In the genomic region with DNA sequence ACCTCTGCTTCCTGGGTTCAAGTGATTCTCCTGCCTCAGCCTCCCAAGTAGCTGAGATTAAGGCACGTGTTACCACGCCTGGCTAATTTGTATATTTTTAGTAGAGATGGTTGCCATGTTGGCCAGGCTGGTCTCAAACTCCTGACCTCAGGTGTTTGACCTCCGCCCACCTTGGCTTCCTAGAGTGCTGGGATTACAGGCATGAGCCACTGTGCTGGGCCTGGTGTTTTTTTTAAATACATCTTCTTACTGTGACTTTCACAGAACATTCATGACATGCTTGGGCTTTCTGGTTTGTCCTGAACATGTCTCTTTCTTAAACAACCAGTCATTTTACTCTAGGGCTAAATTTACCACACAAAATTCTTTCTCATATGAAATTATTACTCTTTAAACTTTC, we compare ENCODE assay signal across 1 cellular context.
TF ChIP-seq lines count a peak whose summit lies in the region.

No MANE protein-coding gene starts in this region.

TF ChIP-seq in HEK293, 187 proteins besides CTCF, POLR2A, EP300 and RAD21 (continued from another document and continues in another):
- TF ChIP-seq, protein P1, sequence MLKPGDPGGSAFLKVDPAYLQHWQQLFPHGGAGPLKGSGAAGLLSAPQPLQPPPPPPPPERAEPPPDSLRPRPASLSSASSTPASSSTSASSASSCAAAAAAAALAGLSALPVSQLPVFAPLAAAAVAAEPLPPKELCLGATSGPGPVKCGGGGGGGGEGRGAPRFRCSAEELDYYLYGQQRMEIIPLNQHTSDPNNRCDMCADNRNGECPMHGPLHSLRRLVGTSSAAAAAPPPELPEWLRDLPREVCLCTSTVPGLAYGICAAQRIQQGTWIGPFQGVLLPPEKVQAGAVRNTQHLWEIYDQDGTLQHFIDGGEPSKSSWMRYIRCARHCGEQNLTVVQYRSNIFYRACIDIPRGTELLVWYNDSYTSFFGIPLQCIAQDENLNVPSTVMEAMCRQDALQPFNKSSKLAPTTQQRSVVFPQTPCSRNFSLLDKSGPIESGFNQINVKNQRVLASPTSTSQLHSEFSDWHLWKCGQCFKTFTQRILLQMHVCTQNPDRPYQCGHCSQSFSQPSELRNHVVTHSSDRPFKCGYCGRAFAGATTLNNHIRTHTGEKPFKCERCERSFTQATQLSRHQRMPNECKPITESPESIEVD (tag by site-specific recombination; IDR thresholded peaks at IDR 0.05), result no peak
- TF ChIP-seq ZNF266 (tag by site-specific recombination; IDR thresholded peaks at IDR 0.05; ENCODE audit: low read depth) (no peak), ZNF175 (tag by site-specific recombination; IDR thresholded peaks at IDR 0.05) (no peak), ZNF184 (tag by site-specific recombination; IDR thresholded peaks at IDR 0.05) (peak; percentile 46; the same call in 1 of the 2 replicates), ZEB2 (tag by site-specific recombination; IDR thresholded peaks at IDR 0.05) (no peak), SETDB1 (IDR thresholded peaks at IDR 0.05; ENCODE audit: insufficient read length, low read length) (peak; percentile 97), ZXDB (tag by site-specific recombination; IDR thresholded peaks at IDR 0.05) (no peak), BCL11A (tag by site-specific recombination; IDR thresholded peaks at IDR 0.05; ENCODE audit: low read depth) (no peak), ZBTB48 (tag by site-specific recombination; IDR thresholded peaks at IDR 0.05) (no peak), ZNF133 (tag by site-specific recombination; IDR thresholded peaks at IDR 0.05) (no peak), ZNF26 (tag by site-specific recombination; IDR thresholded peaks at IDR 0.05) (0 out of 2 replicates have a peak, but pooled peaks have one; percentile 23), SALL2 (tag by site-specific recombination; IDR thresholded peaks at IDR 0.05; ENCODE audit: borderline replicate concordance) (no peak), ZNF354C (tag by site-specific recombination; IDR thresholded peaks at IDR 0.05; ENCODE audit: borderline replicate concordance, low read depth) (no peak), ZNF529 (tag by site-specific recombination; IDR thresholded peaks at IDR 0.05; ENCODE audit: insufficient replicate concordance) (peak; percentile 52), ZNF768 (tag by site-specific recombination; IDR thresholded peaks at IDR 0.05) (no peak), ZNF658 (tag by site-specific recombination; IDR thresholded peaks at IDR 0.05) (no peak), SCRT1 (tag by site-specific recombination; IDR thresholded peaks at IDR 0.05; ENCODE audit: borderline replicate concordance) (0 out of 2 replicates have a peak, but pooled peaks have one; percentile 25), TRIM28 (IDR thresholded peaks at IDR 0.05; ENCODE audit: borderline replicate concordance, low read length) (peak; percentile 91; the same call in 1 of the 2 replicates), ZNF549 (tag by site-specific recombination; IDR thresholded peaks at IDR 0.05) (no peak), ZNF10 (tag by site-specific recombination; IDR thresholded peaks at IDR 0.05) (no peak), ZNF138 (tag by site-specific recombination; IDR thresholded peaks at IDR 0.05; ENCODE audit: borderline replicate concordance) (no peak), ZNF146 (tag by site-specific recombination; IDR thresholded peaks at IDR 0.05) (no peak), ZNF394 (tag by site-specific recombination; IDR thresholded peaks at IDR 0.05; ENCODE audit: borderline replicate concordance) (no peak), ZSCAN18 (tag by site-specific recombination; IDR thresholded peaks at IDR 0.05) (no peak), ZNF626 (tag by site-specific recombination; IDR thresholded peaks at IDR 0.05) (0 out of 2 replicates have a peak, but pooled peaks have one; percentile 65), ZNF174 (tag by site-specific recombination; IDR thresholded peaks at IDR 0.05) (no peak), OVOL3 (tag by site-specific recombination; IDR thresholded peaks at IDR 0.05) (no peak), ZNF2 (tag by site-specific recombination; IDR thresholded peaks at IDR 0.05) (no peak), ZNF335 (tag by site-specific recombination; conservative IDR thresholded peaks at IDR 0.05) (no peak), ZNF701 (tag by site-specific recombination; IDR thresholded peaks at IDR 0.05) (no peak), ZNF248 (tag by site-specific recombination; IDR thresholded peaks at IDR 0.05) (no peak), ZNF548 (tag by site-specific recombination; IDR thresholded peaks at IDR 0.05) (no peak), ZNF280D (tag by site-specific recombination; IDR thresholded peaks at IDR 0.05) (peak; percentile 98), ZNF621 (tag by site-specific recombination; IDR thresholded peaks at IDR 0.05) (no peak), RBAK (tag by site-specific recombination; IDR thresholded peaks at IDR 0.05) (no peak), ZNF121 (tag by site-specific recombination; IDR thresholded peaks at IDR 0.05) (no peak), MYNN (tag by site-specific recombination; IDR thresholded peaks at IDR 0.05; ENCODE audit: borderline replicate concordance) (no peak), ZNF324 (tag by site-specific recombination; IDR thresholded peaks at IDR 0.05) (no peak), KLF1 (tag by site-specific recombination; IDR thresholded peaks at IDR 0.05) (no peak), ZNF202 (tag by site-specific recombination; IDR thresholded peaks at IDR 0.05; ENCODE audit: borderline replicate concordance) (no peak), ZNF510 (tag by site-specific recombination; IDR thresholded peaks at IDR 0.05; ENCODE audit: insufficient replicate concordance) (peak; percentile 39), INSM2 (tag by site-specific recombination; IDR thresholded peaks at IDR 0.05) (no peak), ZFP69B (tag by site-specific recombination; IDR thresholded peaks at IDR 0.05) (no peak), ZBTB7A (tag by site-specific recombination; IDR thresholded peaks at IDR 0.05; ENCODE audit: low read depth) (no peak)
- TF ChIP-seq, protein P2, sequence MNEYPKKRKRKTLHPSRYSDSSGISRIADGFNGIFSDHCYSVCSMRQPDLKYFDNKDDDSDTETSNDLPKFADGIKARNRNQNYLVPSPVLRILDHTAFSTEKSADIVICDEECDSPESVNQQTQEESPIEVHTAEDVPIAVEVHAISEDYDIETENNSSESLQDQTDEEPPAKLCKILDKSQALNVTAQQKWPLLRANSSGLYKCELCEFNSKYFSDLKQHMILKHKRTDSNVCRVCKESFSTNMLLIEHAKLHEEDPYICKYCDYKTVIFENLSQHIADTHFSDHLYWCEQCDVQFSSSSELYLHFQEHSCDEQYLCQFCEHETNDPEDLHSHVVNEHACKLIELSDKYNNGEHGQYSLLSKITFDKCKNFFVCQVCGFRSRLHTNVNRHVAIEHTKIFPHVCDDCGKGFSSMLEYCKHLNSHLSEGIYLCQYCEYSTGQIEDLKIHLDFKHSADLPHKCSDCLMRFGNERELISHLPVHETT (tag by site-specific recombination; IDR thresholded peaks at IDR 0.05), result no peak
- TF ChIP-seq, protein P3, sequence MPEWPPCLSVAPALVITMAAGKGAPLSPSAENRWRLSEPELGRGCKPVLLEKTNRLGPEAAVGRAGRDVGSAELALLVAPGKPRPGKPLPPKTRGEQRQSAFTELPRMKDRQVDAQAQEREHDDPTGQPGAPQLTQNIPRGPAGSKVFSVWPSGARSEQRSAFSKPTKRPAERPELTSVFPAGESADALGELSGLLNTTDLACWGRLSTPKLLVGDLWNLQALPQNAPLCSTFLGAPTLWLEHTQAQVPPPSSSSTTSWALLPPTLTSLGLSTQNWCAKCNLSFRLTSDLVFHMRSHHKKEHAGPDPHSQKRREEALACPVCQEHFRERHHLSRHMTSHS (tag by site-specific recombination; IDR thresholded peaks at IDR 0.05), result no peak
- TF ChIP-seq, protein P4, sequence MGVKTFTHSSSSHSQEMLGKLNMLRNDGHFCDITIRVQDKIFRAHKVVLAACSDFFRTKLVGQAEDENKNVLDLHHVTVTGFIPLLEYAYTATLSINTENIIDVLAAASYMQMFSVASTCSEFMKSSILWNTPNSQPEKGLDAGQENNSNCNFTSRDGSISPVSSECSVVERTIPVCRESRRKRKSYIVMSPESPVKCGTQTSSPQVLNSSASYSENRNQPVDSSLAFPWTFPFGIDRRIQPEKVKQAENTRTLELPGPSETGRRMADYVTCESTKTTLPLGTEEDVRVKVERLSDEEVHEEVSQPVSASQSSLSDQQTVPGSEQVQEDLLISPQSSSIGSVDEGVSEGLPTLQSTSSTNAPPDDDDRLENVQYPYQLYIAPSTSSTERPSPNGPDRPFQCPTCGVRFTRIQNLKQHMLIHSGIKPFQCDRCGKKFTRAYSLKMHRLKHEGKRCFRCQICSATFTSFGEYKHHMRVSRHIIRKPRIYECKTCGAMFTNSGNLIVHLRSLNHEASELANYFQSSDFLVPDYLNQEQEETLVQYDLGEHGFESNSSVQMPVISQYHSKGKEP (tag by site-specific recombination; IDR thresholded peaks at IDR 0.05), result no peak
